ENCODE assay signal across 15 cellular contexts in the genomic region with DNA sequence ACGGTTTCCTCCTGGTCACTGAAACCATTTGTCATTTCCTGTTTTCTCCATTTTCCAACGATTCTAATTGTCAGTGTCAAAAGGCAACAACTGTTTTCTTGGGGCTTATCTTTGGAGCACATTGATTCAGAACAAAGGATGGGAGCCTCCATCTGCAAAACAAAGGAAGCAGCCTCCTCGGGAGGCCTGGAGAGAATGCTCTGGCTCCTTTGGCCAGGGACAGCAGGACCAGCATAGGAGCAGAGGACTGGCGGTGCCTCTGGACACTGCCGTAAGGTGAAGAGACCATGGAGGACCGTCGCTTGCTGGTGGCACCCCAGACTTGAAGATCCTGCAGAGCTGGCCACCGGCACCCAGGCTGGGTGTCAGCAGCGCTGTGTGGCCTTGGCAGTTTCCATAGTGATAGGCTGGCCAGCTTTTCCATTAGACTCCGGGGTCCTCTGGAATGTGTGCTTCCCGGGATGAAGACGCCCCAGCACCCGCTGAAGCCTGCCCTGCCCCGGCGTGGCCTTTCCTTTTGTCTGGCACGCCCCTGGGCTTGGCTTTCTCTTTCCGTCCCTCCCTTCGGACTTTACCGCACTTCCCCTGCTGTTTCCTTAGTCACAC.
DNase-seq lines count a peak whose midpoint lies in the region; ATAC-seq, FAIRE-seq and TF ChIP-seq lines count a peak whose summit lies in the region.
"Had no signal": no experiment of that assay in that cellular context is flagged by ENCODE, and none has a peak within 500 bp of the region (broad histone marks: within the 10 kb centered on the region; RNA-seq: fewer than 3 reads in every experiment).

No MANE protein-coding gene starts in this region.

- H3K4me2 ChIP-seq in osteoblast (ENCODE audit: insufficient read depth, low read length), result no peak overlapping the region

- peak overlapping the region in 1 of 2 donors; percentile 82 for H3K27ac ChIP-seq in small intestine (ENCODE audit: low read depth in 1 of 2, low read length in 1 of 2)
- no peak overlapping the region for H3K27ac ChIP-seq in osteoblast (ENCODE audit: low read depth, low read length)

- FAIRE-seq in small intestine (lab: Jason Lieb, UNC), result no peak
- FAIRE-seq: GM19239 had no signal

- no peaks in the 10 kb centered on the region for H3K9me3 Mint-ChIP-seq in brain
- H3K9me3 Mint-ChIP-seq: activated CD4-positive, alpha-beta memory T cell treated with anti-CD3 and anti-CD28 coated beads for 36 hours; activated naive CD4-positive, alpha-beta T cell treated with anti-CD3 and anti-CD28 coated beads, Interleukin-2, amount 50 U/mL, for 24 hours; CD8-positive, alpha-beta memory T cell; HFFc6; immature natural killer cell had no signal

- H3K4me3 Mint-ChIP-seq in brain, result no peak overlapping the region
- H3K4me3 Mint-ChIP-seq: activated CD4-positive, alpha-beta memory T cell treated with anti-CD3 and anti-CD28 coated beads for 36 hours; activated naive CD4-positive, alpha-beta T cell treated with anti-CD3 and anti-CD28 coated beads, Interleukin-2, amount 50 U/mL, for 24 hours; CD8-positive, alpha-beta memory T cell; HFFc6; immature natural killer cell had no signal

- DNase-seq in H7, result peak; percentile 80
- DNase-seq in iPS-NIHi7 (ENCODE audit: extremely low spot score), result peak; percentile 51
- peak; percentile 33 for DNase-seq in small intestine
- no peak for DNase-seq in activated CD4-positive, alpha-beta T cell treated with anti-CD3 and anti-CD28 coated beads, Interleukin-2, amount 50 U/mL, for 1 hour
- DNase-seq in NCI-H1417 treated with DMSO at 0.1 percent for 48 hours (lab: John Stamatoyannopoulos, UW), result no peak
- no peak for DNase-seq in osteoblast (ENCODE audit: insufficient read length, low spot score, missing footprints)
- DNase-seq: activated CD4-positive, alpha-beta memory T cell treated with anti-CD3 and anti-CD28 coated beads for 36 hours; CD8-positive, alpha-beta memory T cell; HFFc6; immature natural killer cell; NCI-H82 had no signal

- H3K79me2 ChIP-seq in osteoblast (ENCODE audit: insufficient read depth, low read length), result no peaks in the 10 kb centered on the region

- H3K27me3 Mint-ChIP-seq in brain, result no peaks in the 10 kb centered on the region
- H3K27me3 Mint-ChIP-seq: activated CD4-positive, alpha-beta memory T cell treated with anti-CD3 and anti-CD28 coated beads for 36 hours; activated naive CD4-positive, alpha-beta T cell treated with anti-CD3 and anti-CD28 coated beads, Interleukin-2, amount 50 U/mL, for 24 hours had no signal

- ATAC-seq in HG02973 (IDR thresholded peaks at IDR 0.05; ENCODE audit: unreplicated experiment), result no peak

- 39 to 60% (median 45%) methylated on average over 16 to 19 of the region's 19 CpGs for WGBS in small intestine, 3 donors

- H3K36me3 ChIP-seq in H7 (replicated peaks; ENCODE audit: control insufficient read depth, insufficient read depth, low read length), result no peaks in the 10 kb centered on the region
- H3K36me3 ChIP-seq in small intestine (ENCODE audit: control insufficient read depth in 2 of 2, insufficient read depth in 2 of 2, low read length in 2 of 2), result no peaks in the 10 kb centered on the region
- H3K36me3 ChIP-seq in osteoblast (ENCODE audit: insufficient read depth, low read length), result no peaks in the 10 kb centered on the region

- H3K27ac Mint-ChIP-seq in brain, result peak overlapping the region in 4 of 5 experiments; percentile 57 to 96 (median 64)
- H3K27ac Mint-ChIP-seq: activated CD4-positive, alpha-beta memory T cell treated with anti-CD3 and anti-CD28 coated beads for 36 hours; activated naive CD4-positive, alpha-beta T cell treated with anti-CD3 and anti-CD28 coated beads, Interleukin-2, amount 50 U/mL, for 24 hours; HFFc6; immature natural killer cell had no signal

- TF ChIP-seq CTCF in brain (conservative IDR thresholded peaks at IDR 0.05) (no peak), osteoblast (IDR thresholded peaks at IDR 0.05; ENCODE audit: extremely low read depth, low read depth, low read length) (no peak)

- no peaks in the 10 kb centered on the region for H3K9me3 ChIP-seq in small intestine (ENCODE audit: control insufficient read depth, low read depth)
- H3K9me3 ChIP-seq in osteoblast (ENCODE audit: low read depth, low read length), result no peaks in the 10 kb centered on the region

- H4K20me1 ChIP-seq in osteoblast (ENCODE audit: insufficient read depth, low read length), result no peaks in the 10 kb centered on the region

- no peaks in the 10 kb centered on the region for H3K27me3 ChIP-seq in H7 (ENCODE audit: control insufficient read depth, insufficient read depth, low read length)
- H3K27me3 ChIP-seq in small intestine (ENCODE audit: control insufficient read depth in 2 of 2, insufficient read depth in 2 of 2, low read length in 2 of 2), result no peaks in the 10 kb centered on the region
- peaks cover 3% of the 10 kb centered on the region for H3K27me3 ChIP-seq in osteoblast (ENCODE audit: insufficient read depth, low read length)

- no peaks in the 10 kb centered on the region for H3K4me1 ChIP-seq in small intestine (ENCODE audit: control insufficient read depth in 2 of 2, insufficient read depth in 1 of 2, low read depth in 1 of 2, low read length in 1 of 2)
- peaks cover 2% of the 10 kb centered on the region for H3K4me1 ChIP-seq in osteoblast (ENCODE audit: insufficient read depth, low read length)

- H3K4me3 ChIP-seq in H7 (ENCODE audit: insufficient read depth, low read depth, low read length) (peak overlapping the region; percentile 36), small intestine (ENCODE audit: low read depth in 1 of 2, low read length in 2 of 2) (no peak overlapping the region), osteoblast (ENCODE audit: insufficient read depth, low read length) (no peak overlapping the region)

- H2AFZ ChIP-seq in osteoblast (ENCODE audit: low read length), result no peak overlapping the region

- peaks cover 41% of the 10 kb centered on the region for H3K4me1 Mint-ChIP-seq in brain
- H3K4me1 Mint-ChIP-seq: activated naive CD4-positive, alpha-beta T cell treated with anti-CD3 and anti-CD28 coated beads, Interleukin-2, amount 50 U/mL, for 24 hours; CD8-positive, alpha-beta memory T cell; immature natural killer cell had no signal

- H3K36me3 Mint-ChIP-seq in brain, result no peaks in the 10 kb centered on the region
- H3K36me3 Mint-ChIP-seq: activated CD4-positive, alpha-beta memory T cell treated with anti-CD3 and anti-CD28 coated beads for 36 hours; activated naive CD4-positive, alpha-beta T cell treated with anti-CD3 and anti-CD28 coated beads, Interleukin-2, amount 50 U/mL, for 24 hours; immature natural killer cell had no signal

Comparison
In these comparisons a context has a peak if more than half of its experiments do, and no peak if none do; other contexts are left out.
1. DNase-seq: peak in H7 (single experiment), iPS-NIHi7 (single experiment) and small intestine (single experiment); none in activated CD4-positive, alpha-beta T cell treated with anti-CD3 and anti-CD28 coated beads, Interleukin-2, amount 50 U/mL, for 1 hour (single experiment), NCI-H1417 treated with DMSO at 0.1 percent for 48 hours (single experiment) and osteoblast (single experiment).